1 cellular context compared by ENCODE assay signal in genomic region chr17:50372708-50373556, GRCh38.
TF ChIP-seq lines count a peak whose summit lies in the region.

Gene EME1 (plus strand): TSS chr17:50373229. CDS start chr17:50375209, 1,980 bp downstream.
Gene MRPL27 (minus strand): TSS chr17:50373184. CDS start chr17:50373170, 14 bp downstream.

TF ChIP-seq in HepG2, 621 proteins besides CTCF, POLR2A, EP300 and RAD21 (continued from another document and continues in another):
- TF ChIP-seq ZNF407 (CRISPR knock-in tag; IDR thresholded peaks at IDR 0.05; ENCODE audit: not compliant biosample characterization) (peak; percentile 92), NONO (IDR thresholded peaks at IDR 0.05) (no peak), NONO (CRISPR knock-in tag; conservative IDR thresholded peaks at IDR 0.05) (peak; percentile 98), CENPBD1 (CRISPR knock-in tag; IDR thresholded peaks at IDR 0.05; ENCODE audit: borderline replicate concordance, low read depth) (no peak; the same call in 1 of the 2 replicates), CAMTA2 (CRISPR knock-in tag; IDR thresholded peaks at IDR 0.05; ENCODE audit: borderline replicate concordance) (peak; percentile 96; the same call in 1 of the 2 replicates), TFE3 (CRISPR knock-in tag; IDR thresholded peaks at IDR 0.05) (peak; percentile 90), RFX3 (CRISPR knock-in tag; IDR thresholded peaks at IDR 0.05) (peak; percentile 47; the same call in 1 of the 2 replicates), KLF11 (CRISPR knock-in tag; IDR thresholded peaks at IDR 0.05) (peak; percentile 70; the same call in 1 of the 2 replicates), ZNF503 (CRISPR knock-in tag; IDR thresholded peaks at IDR 0.05) (no peak), MXI1 (IDR thresholded peaks at IDR 0.05; ENCODE audit: borderline replicate concordance, low read depth, low read length) (peak; percentile 98), MXD1 (CRISPR knock-in tag; IDR thresholded peaks at IDR 0.05) (peak; percentile 97), NR2F2 (IDR thresholded peaks at IDR 0.05; ENCODE audit: borderline replicate concordance, low read depth) (peak; percentile 50; the same call in 1 of the 2 replicates), SUZ12 (IDR thresholded peaks at IDR 0.05; ENCODE audit: low read depth, low read length) (no peak), FLYWCH1 (CRISPR knock-in tag; IDR thresholded peaks at IDR 0.05) (peak; percentile 68; the same call in 1 of the 2 replicates), HCFC1 (IDR thresholded peaks at IDR 0.05; ENCODE audit: low read depth, low read length) (peak; percentile 68), NBN (conservative IDR thresholded peaks at IDR 0.05) (no peak), HMG20B (CRISPR knock-in tag; conservative IDR thresholded peaks at IDR 0.05) (0 out of 2 replicates have a peak, but pooled peaks have one; percentile 45), PHB2 (IDR thresholded peaks at IDR 0.05; ENCODE audit: partially characterized antibody) (no peak), TEF (CRISPR knock-in tag; IDR thresholded peaks at IDR 0.05) (no peak; the same call in 1 of the 2 replicates), ZNF841 (CRISPR knock-in tag; IDR thresholded peaks at IDR 0.05; ENCODE audit: borderline replicate concordance) (peak; percentile 73; the same call in 1 of the 2 replicates), TCF7 (IDR thresholded peaks at IDR 0.05; ENCODE audit: low read depth) (no peak), ZNF253 (CRISPR knock-in tag; IDR thresholded peaks at IDR 0.05; ENCODE audit: borderline replicate concordance) (peak; percentile 94), TARDBP (CRISPR knock-in tag; IDR thresholded peaks at IDR 0.05) (peak; percentile 99), ZNF549 (CRISPR knock-in tag; IDR thresholded peaks at IDR 0.05) (0 out of 2 replicates have a peak, but pooled peaks have one; percentile 26), NFATC3 (CRISPR knock-in tag; IDR thresholded peaks at IDR 0.05) (peak; percentile 84; the same call in 1 of the 2 replicates), IKZF4 (CRISPR knock-in tag; IDR thresholded peaks at IDR 0.05; ENCODE audit: borderline replicate concordance, low read depth, not compliant biosample characterization) (peak; percentile 91), HOXA3 (CRISPR knock-in tag; IDR thresholded peaks at IDR 0.05) (peak; percentile 98), SMAD1 (CRISPR knock-in tag; IDR thresholded peaks at IDR 0.05; ENCODE audit: borderline replicate concordance, low read depth) (no peak; the same call in 1 of the 2 replicates), ZNF496 (CRISPR knock-in tag; IDR thresholded peaks at IDR 0.05; ENCODE audit: insufficient replicate concordance) (no peak), TRIM24 (CRISPR knock-in tag; IDR thresholded peaks at IDR 0.05) (no peak), ZNF652 (CRISPR knock-in tag; IDR thresholded peaks at IDR 0.05; ENCODE audit: borderline replicate concordance, low read depth) (peak; percentile 47; the same call in 1 of the 2 replicates), ZIK1 (CRISPR knock-in tag; IDR thresholded peaks at IDR 0.05; ENCODE audit: borderline replicate concordance, low read depth) (peak; percentile 90; the same call in 1 of the 2 replicates), ESRRA (CRISPR knock-in tag; IDR thresholded peaks at IDR 0.05; ENCODE audit: low read depth) (peak; percentile 96), REXO4 (CRISPR knock-in tag; IDR thresholded peaks at IDR 0.05; ENCODE audit: borderline replicate concordance) (no peak), FOSL2 (CRISPR knock-in tag; IDR thresholded peaks at IDR 0.05) (peak; percentile 63), ZKSCAN8 (CRISPR knock-in tag; IDR thresholded peaks at IDR 0.05; ENCODE audit: borderline replicate concordance) (peak; percentile 81; the same call in 1 of the 2 replicates), NFYC (CRISPR knock-in tag; IDR thresholded peaks at IDR 0.05) (peak; percentile 35), LCORL (IDR thresholded peaks at IDR 0.05) (peak; percentile 86), LCORL (CRISPR knock-in tag; IDR thresholded peaks at IDR 0.05) (peak; percentile 83; the same call in 1 of the 2 replicates), LBX2 (CRISPR knock-in tag; IDR thresholded peaks at IDR 0.05; ENCODE audit: borderline replicate concordance) (no peak; the same call in 1 of the 2 replicates), ZHX1 (CRISPR knock-in tag; IDR thresholded peaks at IDR 0.05; ENCODE audit: low read depth) (peak; percentile 91), PITX1 (CRISPR knock-in tag; IDR thresholded peaks at IDR 0.05) (peak; percentile 70; the same call in 1 of the 2 replicates), TOPORS (CRISPR knock-in tag; IDR thresholded peaks at IDR 0.05) (peak; percentile 99), ZNF703 (CRISPR knock-in tag; IDR thresholded peaks at IDR 0.05; ENCODE audit: borderline replicate concordance) (no peak), TBP (CRISPR knock-in tag; IDR thresholded peaks at IDR 0.05) (no peak), ZNF704 (CRISPR knock-in tag; IDR thresholded peaks at IDR 0.05; ENCODE audit: borderline replicate concordance) (peak; percentile 97), DNMT3B (CRISPR knock-in tag; conservative IDR thresholded peaks at IDR 0.05) (no peak; the same call in 1 of the 2 replicates), ARNT (IDR thresholded peaks at IDR 0.05) (no peak), KAT7 (CRISPR knock-in tag; IDR thresholded peaks at IDR 0.05; ENCODE audit: borderline replicate concordance) (peak; percentile 96)
